In genomic region chr5:52999357-52999949, GRCh38 we compare ENCODE assay signal across 16 cellular contexts. TPM values are rescaled to one million over a fixed set of nuclear protein-coding genes. Genes with fewer than 3 reads are reported as not detected.
A peak's percentile ranks its signal among the peaks of the same experiment; 100 is the strongest.
DNase-seq lines count a peak whose midpoint lies in the region; ATAC-seq, FAIRE-seq and TF ChIP-seq lines count a peak whose summit lies in the region.
"Had no signal": no experiment of that assay in that cellular context is flagged by ENCODE, and none has a peak within 500 bp of the region (broad histone marks: within the 10 kb centered on the region; RNA-seq: fewer than 3 reads in every experiment).

No MANE protein-coding gene starts in this region.

- no peaks in the 10 kb centered on the region for H3K27me3 ChIP-seq in pancreas
- H3K27me3 ChIP-seq: body of pancreas, hepatocyte, MG63 had no signal

- intact Hi-C loops in pancreas (cut with DNase I) = no loop called here

- peak; percentile 54 for ATAC-seq in GM19395 (IDR thresholded peaks at IDR 0.05; ENCODE audit: unreplicated experiment)
- no peak for ATAC-seq in GM21390 (IDR thresholded peaks at IDR 0.05; ENCODE audit: unreplicated experiment)
- no peak for ATAC-seq in GM18907 (IDR thresholded peaks at IDR 0.05; ENCODE audit: unreplicated experiment)
- no peak for ATAC-seq in pancreas
- no peak for ATAC-seq in GM21717 (IDR thresholded peaks at IDR 0.05; ENCODE audit: unreplicated experiment)
- ATAC-seq: body of pancreas had no signal

- no peaks in the 10 kb centered on the region for H3K36me3 ChIP-seq in pancreas
- H3K36me3 ChIP-seq: MG63, thoracic aorta had no signal

- WGBS in pancreas, 2 donors = 91 to 94% methylated on average over 1 of the region's 1 CpG

- TF ChIP-seq CTCF in pancreas (IDR thresholded peaks at IDR 0.05) = no peak

- no peak overlapping the region for H3K4me3 ChIP-seq in pancreas
- H3K4me3 ChIP-seq: body of pancreas, hepatocyte, MG63, thoracic aorta had no signal

- H3K27ac ChIP-seq in pancreas = no peak overlapping the region
- H3K27ac ChIP-seq: body of pancreas, hepatocyte, thoracic aorta had no signal

- peak; percentile 37 for DNase-seq in EH (ENCODE audit: low read depth)
- peak; percentile 15 to 47 for DNase-seq in SW 1271 (lab: John Stamatoyannopoulos, UW)
- DNase-seq in iris pigment epithelial cell (ENCODE audit: low read depth) = peak; percentile 83
- no peak for DNase-seq in pancreas
- DNase-seq: activated CD4-positive, alpha-beta T cell treated with anti-CD3 and anti-CD28 coated beads for 1 hour; activated effector memory CD4-positive, alpha-beta T cell treated with Interleukin-2 at 50 U/mL for 16 hours; body of pancreas; CD4-positive, CD25-positive, alpha-beta regulatory T cell; MG63; small intestine had no signal

- H3K9me3 ChIP-seq in pancreas = no peaks in the 10 kb centered on the region
- H3K9me3 ChIP-seq: body of pancreas, MG63, thoracic aorta had no signal

- peaks cover 0 to 5% (median 0%) of the 10 kb centered on the region in 3 donors for H3K4me1 ChIP-seq in pancreas
- H3K4me1 ChIP-seq: body of pancreas had no signal

- no peak for FAIRE-seq in pancreas (lab: Jason Lieb, UNC)
- FAIRE-seq: small intestine had no signal

RNA-seq across cellular contexts. Expression of gene ITGA2, which starts 10.3 kb away (rescaled TPM):
- total RNA-seq in pancreas = 10 to 100 TPM in 1 of 6 donors, 1 to 10 TPM in 5; 1.3 to 12.6 (median 1.8) TPM
- under 1 TPM; 0.30 to 0.61 TPM for polyA plus RNA-seq in pancreas

Comparison
In these comparisons a context has a peak if more than half of its experiments do, and no peak if none do; other contexts are left out.
1. DNase-seq: peak in EH (single experiment), SW 1271 (2 of 2) and iris pigment epithelial cell (single experiment); none in pancreas (0 of 6).